8 cellular contexts compared by ENCODE assay signal in the genomic region with DNA sequence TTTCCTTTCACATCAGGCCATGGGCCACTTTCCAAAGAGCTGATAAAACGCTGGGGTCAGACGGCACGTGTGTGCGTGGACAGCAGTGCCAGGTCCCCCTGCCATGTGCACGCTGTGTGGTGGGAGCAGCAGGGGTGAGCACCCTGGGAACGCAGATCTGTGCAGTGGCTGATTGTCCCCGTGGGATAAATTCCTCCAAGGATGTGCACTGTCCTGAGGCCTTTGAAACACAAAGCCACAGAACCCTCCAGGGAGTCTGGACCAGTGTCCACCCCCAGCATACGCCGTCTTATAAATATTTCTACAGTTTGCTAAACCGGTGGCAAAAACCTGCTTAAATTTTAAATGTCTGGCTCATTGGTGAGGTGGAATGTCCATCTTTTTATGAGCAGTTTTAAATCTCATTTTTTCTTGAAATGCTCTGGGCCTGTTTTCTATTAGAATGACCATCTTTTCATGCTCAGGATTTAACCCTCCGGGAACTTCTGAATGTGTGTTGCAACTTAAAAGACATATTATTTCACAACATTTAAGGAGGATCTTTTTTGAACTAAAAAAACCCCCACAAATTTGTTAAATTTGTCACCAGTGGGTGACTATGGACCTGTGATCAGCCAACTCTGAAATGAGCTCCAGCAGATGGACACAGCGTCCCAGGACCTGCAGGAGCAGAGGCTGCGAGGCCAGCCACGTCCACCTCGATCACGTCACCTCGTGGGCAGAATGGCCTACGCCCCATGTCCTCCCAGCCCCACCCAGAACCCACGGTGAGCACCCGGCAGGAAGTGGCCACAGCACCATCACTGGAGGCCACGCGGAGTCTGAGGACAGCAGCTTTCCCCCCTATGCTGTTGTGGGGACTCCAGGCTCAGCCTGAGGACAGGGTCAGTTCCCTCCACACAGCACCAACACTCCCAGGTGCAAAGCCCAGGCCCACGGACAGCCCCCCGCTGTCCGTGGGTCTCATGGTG.
DNase-seq lines count a peak whose midpoint lies in the region; ATAC-seq and TF ChIP-seq lines count a peak whose summit lies in the region.

No MANE protein-coding gene starts in this region.

- no peaks in the 10 kb centered on the region for H3K36me3 Mint-ChIP-seq in type B pancreatic cell

- TF ChIP-seq CTCF in coronary artery (IDR thresholded peaks at IDR 0.05), result no peak
- no peak for TF ChIP-seq CTCF in type B pancreatic cell (conservative IDR thresholded peaks at IDR 0.05)
- TF ChIP-seq CTCF in GM13977 (IDR thresholded peaks at IDR 0.05; ENCODE audit: extremely low read depth, insufficient read depth, missing control alignments), result no peak

- ATAC-seq in HG03457 (IDR thresholded peaks at IDR 0.05; ENCODE audit: unreplicated experiment), result no peak
- ATAC-seq in HG03342 (IDR thresholded peaks at IDR 0.05; ENCODE audit: unreplicated experiment), result no peak

- H3K4me3 ChIP-seq in coronary artery, result peak overlapping the region; percentile 71

- H3K27ac Mint-ChIP-seq in type B pancreatic cell, result peak overlapping the region; percentile 87

- no peaks in the 10 kb centered on the region for H3K9me3 Mint-ChIP-seq in type B pancreatic cell

- peaks cover 36% of the 10 kb centered on the region for H3K4me1 Mint-ChIP-seq in type B pancreatic cell (ENCODE audit: unreplicated experiment)

- in situ Hi-C loops in GM13977 (cut with MboI; ENCODE audit: low pct_unique_long_range_greater_than_20kb, low sequenced_read_pairs, unreplicated experiment), result no loop called here

- DNase-seq in EL (peak; percentile 67), NOMO-1 treated with DMSO at 0.1 percent for 48 hours (lab: John Stamatoyannopoulos, UW; ENCODE audit: unreplicated experiment) (peak; percentile 54), coronary artery (ENCODE audit: low spot score) (peak; percentile 88), midbrain (lab: John Stamatoyannopoulos, UW) (peak; percentile 26), type B pancreatic cell (ENCODE audit: extremely low spot score, unreplicated experiment) (no peak), GM13977 (ENCODE audit: low spot score) (no peak)

- peak overlapping the region; percentile 81 for H3K4me3 Mint-ChIP-seq in type B pancreatic cell

- H3K27me3 Mint-ChIP-seq in type B pancreatic cell, result no peaks in the 10 kb centered on the region

- peak overlapping the region; percentile 93 to 98 for H3K27ac ChIP-seq in coronary artery

Comparison
In these comparisons a context has a peak if more than half of its experiments do, and no peak if none do; other contexts are left out.
1. DNase-seq: peak in EL (single experiment), NOMO-1 treated with DMSO at 0.1 percent for 48 hours (single experiment), coronary artery (single experiment) and midbrain (single experiment); none in type B pancreatic cell (single experiment) and GM13977 (single experiment).